Comparison of ENCODE assay signal across 1 cellular context in the genomic region with DNA sequence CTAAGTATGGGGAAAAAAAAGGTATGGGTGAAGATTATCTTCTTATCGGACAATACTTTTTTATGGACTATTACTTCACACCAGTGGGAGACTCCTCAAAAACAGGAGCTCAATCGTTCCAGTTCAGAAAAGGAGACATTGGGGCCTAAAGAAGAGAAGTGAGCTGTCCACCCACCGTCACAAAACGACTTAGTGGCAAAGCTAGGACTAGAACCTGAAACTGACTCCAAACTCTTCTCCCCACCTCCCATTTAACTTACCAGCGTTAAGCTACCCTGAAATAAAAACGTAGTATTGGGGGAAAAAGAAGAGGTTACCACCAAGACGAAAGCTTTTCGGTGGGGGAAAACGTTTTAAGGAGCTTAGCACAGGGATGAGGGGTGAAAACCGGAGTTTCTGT.
TF ChIP-seq lines count a peak whose summit lies in the region.

No MANE protein-coding gene starts in this region.

TF ChIP-seq in endothelial cell of umbilical vein, 7 proteins besides CTCF, POLR2A, EP300 and RAD21:
- TF ChIP-seq EZH2 (IDR thresholded peaks at IDR 0.05; ENCODE audit: borderline replicate concordance, low read depth, low read length, severe bottlenecking) (no peak), POLR2AphosphoS5 (IDR thresholded peaks at IDR 0.05; ENCODE audit: insufficient read depth, low read depth, low read length) (no peak), MYC (IDR thresholded peaks at IDR 0.05; ENCODE audit: low read depth, low read length) (no peak), JUN (IDR thresholded peaks at IDR 0.05; ENCODE audit: borderline replicate concordance, insufficient read depth, insufficient read length, low read depth) (no peak), GATA2 (IDR thresholded peaks at IDR 0.05; ENCODE audit: insufficient read depth, insufficient read length, low read depth, low read length) (no peak), FOS (IDR thresholded peaks at IDR 0.05; ENCODE audit: borderline replicate concordance, insufficient read depth, low read length) (no peak)
- TF ChIP-seq, protein P1, sequence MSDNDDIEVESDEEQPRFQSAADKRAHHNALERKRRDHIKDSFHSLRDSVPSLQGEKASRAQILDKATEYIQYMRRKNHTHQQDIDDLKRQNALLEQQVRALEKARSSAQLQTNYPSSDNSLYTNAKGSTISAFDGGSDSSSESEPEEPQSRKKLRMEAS (IDR thresholded peaks at IDR 0.05; ENCODE audit: insufficient read depth, insufficient read length) = no peak
